In genomic region chr5:106303911-106304310, GRCh38 we compare ENCODE assay signal across 21 cellular contexts.
DNase-seq lines count a peak whose midpoint lies in the region; ATAC-seq and TF ChIP-seq lines count a peak whose summit lies in the region.
"Had no signal": no experiment of that assay in that cellular context is flagged by ENCODE, and none has a peak within 500 bp of the region (broad histone marks: within the 10 kb centered on the region; RNA-seq: fewer than 3 reads in every experiment).

No MANE protein-coding gene starts in this region.

- H3K27me3 Mint-ChIP-seq in T-helper 17 cell, result no peaks in the 10 kb centered on the region

- H3K4me1 Mint-ChIP-seq in T-helper 17 cell, result no peaks in the 10 kb centered on the region

- DNase-seq in M059J (ENCODE audit: low read depth) (peak; percentile 47), astrocyte of the cerebellum (ENCODE audit: low read depth) (peak; percentile 26), fibroblast of villous mesenchyme (ENCODE audit: low read depth) (peak; percentile 3), T-helper 17 cell (no peak), mucosa of descending colon (no peak), EL (no peak)
- DNase-seq: BE2C, DMS79, GM23248, KBM-7, NCI-H1694, NCI-H2081, NCI-H2171, NCI-H345, NCI-H526 treated with DMSO at 0.1 percent for 48 hours, SIG-M5, SK-N-SH had no signal

- intact Hi-C loops in mucosa of descending colon (cut with DNase I, micrococcal nuclease), result no loop called here

- no peak for TF ChIP-seq CTCF in astrocyte of the cerebellum (IDR thresholded peaks at IDR 0.05; ENCODE audit: low read depth, low read length, missing control alignments)
- TF ChIP-seq CTCF in fibroblast of villous mesenchyme (IDR thresholded peaks at IDR 0.05; ENCODE audit: insufficient read depth, low read depth, low read length), result no peak
- TF ChIP-seq CTCF in mucosa of descending colon (IDR thresholded peaks at IDR 0.05), result no peak

- in situ Hi-C loops in astrocyte of the cerebellum (cut with HindIII; ENCODE audit: low sequenced_read_pairs), result no loop called here

- H3K4me3 ChIP-seq in astrocyte of the cerebellum (ENCODE audit: low read depth, low read length) (no peak overlapping the region), fibroblast of villous mesenchyme (ENCODE audit: low read depth, low read length) (no peak overlapping the region), mucosa of descending colon (no peak overlapping the region)
- H3K4me3 ChIP-seq: A549, GM12878, GM23248, HAP-1 had no signal

- H3K27ac Mint-ChIP-seq in T-helper 17 cell, result no peak overlapping the region

- H3K36me3 Mint-ChIP-seq in T-helper 17 cell (ENCODE audit: low read depth), result no peaks in the 10 kb centered on the region

- H3K9me3 ChIP-seq in T-helper 17 cell (ENCODE audit: control insufficient read depth, low read length, poor library complexity, severe bottlenecking) (no peaks in the 10 kb centered on the region), mucosa of descending colon (no peaks in the 10 kb centered on the region)
- H3K9me3 ChIP-seq: A549, BE2C, HAP-1, SK-N-SH had no signal

- no peaks in the 10 kb centered on the region for H3K4me1 ChIP-seq in mucosa of descending colon (ENCODE audit: low read depth)
- H3K4me1 ChIP-seq: A549, BE2C, HAP-1 had no signal

- no peaks in the 10 kb centered on the region for H3K36me3 ChIP-seq in mucosa of descending colon (ENCODE audit: low read depth)
- H3K36me3 ChIP-seq: BE2C, HAP-1 had no signal

- no peak for ATAC-seq in T-helper 17 cell
- ATAC-seq in GM19463 (IDR thresholded peaks at IDR 0.05; ENCODE audit: unreplicated experiment), result no peak
- ATAC-seq in mucosa of descending colon, result no peak
- ATAC-seq: A549, GM12878 had no signal

- H3K4me3 Mint-ChIP-seq in T-helper 17 cell, result no peak overlapping the region

Comparison
In these comparisons a context has a peak if more than half of its experiments do, and no peak if none do; other contexts are left out.
1. DNase-seq: peak in M059J (single experiment), astrocyte of the cerebellum (single experiment) and fibroblast of villous mesenchyme (single experiment); none in T-helper 17 cell (0 of 3), mucosa of descending colon (0 of 3) and EL (single experiment).